Comparison of ENCODE assay signal across 25 cellular contexts in genomic region chr16:84282533-84282932, GRCh38. TPM values are rescaled to one million over a fixed set of nuclear protein-coding genes. Genes with fewer than 3 reads are reported as not detected.
DNase-seq lines count a peak whose midpoint lies in the region; ATAC-seq, FAIRE-seq and TF ChIP-seq lines count a peak whose summit lies in the region.
"Had no signal": no experiment of that assay in that cellular context is flagged by ENCODE, and none has a peak within 500 bp of the region (broad histone marks: within the 10 kb centered on the region; RNA-seq: fewer than 3 reads in every experiment).

No MANE protein-coding gene starts in this region.

- H2BK15ac ChIP-seq in neuronal stem cell (ENCODE audit: low read length): no peak overlapping the region

- no peak overlapping the region for H2BK12ac ChIP-seq in neuronal stem cell (ENCODE audit: low read length)

- no peak overlapping the region for H2AK5ac ChIP-seq in neuronal stem cell (ENCODE audit: low read depth, low read length)

- no peak overlapping the region for H4K8ac ChIP-seq in neuronal stem cell (ENCODE audit: low read depth, low read length)

- no peak for FAIRE-seq in HepG2 (lab: Jason Lieb, UNC)
- no peak for FAIRE-seq in kidney (lab: Jason Lieb, UNC)
- FAIRE-seq: A549, D721Med, GM12878, GM19239 had no signal

- no peak overlapping the region for H2BK5ac ChIP-seq in neuronal stem cell (ENCODE audit: low read length)

- ATAC-seq in HepG2 (no peak), right lobe of liver (no peak), GM21786 (IDR thresholded peaks at IDR 0.05; ENCODE audit: unreplicated experiment) (no peak), HG03378 (IDR thresholded peaks at IDR 0.05; ENCODE audit: unreplicated experiment) (no peak)
- ATAC-seq: A549, GM12878 had no signal

- H3K9me3 ChIP-seq in HepG2 (ENCODE audit: low read length): no peaks in the 10 kb centered on the region
- H3K9me3 ChIP-seq in right lobe of liver: no peaks in the 10 kb centered on the region
- no peaks in the 10 kb centered on the region for H3K9me3 ChIP-seq in kidney (ENCODE audit: control insufficient read depth in 1 of 2, low read length in 2 of 2)
- H3K9me3 ChIP-seq in neuronal stem cell (replicated peaks in 1 of 2; ENCODE audit: control insufficient read depth in 2 of 2, insufficient read depth in 1 of 2, low read depth in 1 of 2, low read length in 2 of 2): no peaks in the 10 kb centered on the region
- H3K9me3 ChIP-seq: A549; BE2C; BLaER1 treated with 17β-estradiol and CSF1 and Interleukin-3, amounts not matched to agents 10 nM and 100 nM had no signal

- H3K9ac ChIP-seq in HepG2 (ENCODE audit: insufficient read depth, low read depth, low read length): no peak overlapping the region
- no peak overlapping the region for H3K9ac ChIP-seq in kidney (ENCODE audit: low read length in 2 of 2)
- no peak overlapping the region for H3K9ac ChIP-seq in neuronal stem cell (ENCODE audit: low read depth, low read length, poor library complexity)
- H3K9ac ChIP-seq: BLaER1 treated with 17β-estradiol and CSF1 and Interleukin-3, amounts not matched to agents 10 nM and 100 nM had no signal

- POLR2A ChIA-PET in HepG2 (lab: Yijun Ruan, JAX): no interaction called here

- no peaks in the 10 kb centered on the region for H3K79me2 ChIP-seq in HepG2 (ENCODE audit: insufficient read depth, low read length)

- no peak overlapping the region for H3K27ac ChIP-seq in HepG2 (ENCODE audit: extremely low read length, insufficient read depth, low read length)
- no peak overlapping the region for H3K27ac ChIP-seq in right lobe of liver
- H3K27ac ChIP-seq in kidney (ENCODE audit: low read depth in 2 of 2, low read length in 2 of 2): no peak overlapping the region
- no peak overlapping the region for H3K27ac ChIP-seq in neuronal stem cell (replicated peaks; ENCODE audit: low read length)
- H3K27ac ChIP-seq: BLaER1 treated with 17β-estradiol and CSF1 and Interleukin-3, amounts not matched to agents 10 nM and 100 nM had no signal

- TF ChIP-seq EP300 in HepG2 (IDR thresholded peaks at IDR 0.05; ENCODE audit: low read depth in 2 of 2, low read length in 2 of 2): no peak
- no peak for TF ChIP-seq EP300 in HepG2 (CRISPR knock-in tag; IDR thresholded peaks at IDR 0.05; ENCODE audit: borderline replicate concordance)

- intact Hi-C loops in HepG2 (cut with micrococcal nuclease; ENCODE audit: unreplicated experiment) (no loop called here), right lobe of liver (cut with DNase I) (no loop called here), kidney (cut with DNase I) (no loop called here)

- no TSS peak for BruUV-seq in HepG2 (replicated peaks; lab: Mats Ljungman, UMichigan)

- H3K36me3 ChIP-seq in HepG2 (replicated peaks in 1 of 2; ENCODE audit: control insufficient read depth in 1 of 2, insufficient read depth in 2 of 2, low read length in 2 of 2) (no peaks in the 10 kb centered on the region), right lobe of liver (no peaks in the 10 kb centered on the region), kidney (ENCODE audit: control insufficient read depth in 1 of 2, insufficient read depth in 2 of 2, low read length in 2 of 2) (no peaks in the 10 kb centered on the region), neuronal stem cell (replicated peaks in 1 of 2; ENCODE audit: control insufficient read depth in 2 of 2, insufficient read depth in 2 of 2, low read length in 2 of 2) (no peaks in the 10 kb centered on the region)
- H3K36me3 ChIP-seq: BE2C; BLaER1 treated with 17β-estradiol and CSF1 and Interleukin-3, amounts not matched to agents 10 nM and 100 nM had no signal

- H3K4me2 ChIP-seq in HepG2 (ENCODE audit: low read depth, low read length) (no peak overlapping the region), neuronal stem cell (ENCODE audit: insufficient read depth, low read length, poor library complexity, severe bottlenecking) (no peak overlapping the region)
- H3K4me2 ChIP-seq: A549; BLaER1 treated with 17β-estradiol and CSF1 and Interleukin-3, amounts not matched to agents 10 nM and 100 nM had no signal

- H2AFZ ChIP-seq in HepG2 (ENCODE audit: low read length) (no peak overlapping the region), neuronal stem cell (ENCODE audit: low read length) (no peak overlapping the region)

- peaks cover 12% of the 10 kb centered on the region for H3K4me1 ChIP-seq in HepG2 (ENCODE audit: insufficient read depth, low read length)
- H3K4me1 ChIP-seq in right lobe of liver: no peaks in the 10 kb centered on the region
- peaks cover 10 to 19% of the 10 kb centered on the region in 2 donors for H3K4me1 ChIP-seq in kidney (ENCODE audit: control insufficient read depth in 1 of 2, insufficient read depth in 1 of 2, low read depth in 1 of 2, low read length in 2 of 2)
- peaks cover 10 to 36% of the 10 kb centered on the region in 2 donors for H3K4me1 ChIP-seq in neuronal stem cell (ENCODE audit: control insufficient read depth in 2 of 2, insufficient read depth in 1 of 2, low read depth in 1 of 2, low read length in 2 of 2)
- H3K4me1 ChIP-seq: BE2C had no signal

- no peak for TF ChIP-seq CTCF in HepG2 (CRISPR knock-in tag; IDR thresholded peaks at IDR 0.05)
- no peak for TF ChIP-seq CTCF in right lobe of liver (IDR thresholded peaks at IDR 0.05)
- no peak for TF ChIP-seq CTCF in kidney (IDR thresholded peaks at IDR 0.05; ENCODE audit: borderline replicate concordance, extremely low read depth, insufficient read depth)

- H3K23ac ChIP-seq in neuronal stem cell (ENCODE audit: low read depth, low read length, poor library complexity): no peak overlapping the region

- 42% methylated on average over 6 of the region's 6 CpGs for WGBS in HepG2 (ENCODE audit: low lambda C conversion rate)
- 70% methylated on average over 5 of the region's 6 CpGs for WGBS in right lobe of liver (ENCODE audit: insufficient coverage, low coverage, low lambda C conversion rate, missing lambda C conversion rate)
- WGBS in neuronal stem cell (ENCODE audit: extremely low coverage in 2 of 2, insufficient read length in 2 of 2, insufficient replicate concordance in 1 of 2), 2 donors: no CpG with 5 or more reads among the region's 6 CpGs

- DNase-seq in HepG2 (ENCODE audit: low spot score) (no peak), right lobe of liver (no peak), kidney (peak; percentile 74), neuronal stem cell (ENCODE audit: low spot score) (no peak)
- DNase-seq: 8988T; ACHN; AML-193; BE2C; CD4-positive, alpha-beta T cell; CD8-positive, alpha-beta memory T cell; DMS 273 treated with DMSO at 0.1 percent for 48 hours; DMS79; EL; GDM1; GOT3; H7; HCEC 1CT had no signal

- no peaks in the 10 kb centered on the region for H4K20me1 ChIP-seq in HepG2 (ENCODE audit: insufficient read depth, low read length)
- H4K20me1 ChIP-seq: BLaER1 treated with 17β-estradiol and CSF1 and Interleukin-3, amounts not matched to agents 10 nM and 100 nM had no signal

- no peak for TF ChIP-seq POLR2A in HepG2 (IDR thresholded peaks at IDR 0.05; ENCODE audit: insufficient read depth in 1 of 2, low read depth in 2 of 2, low read length in 2 of 2)
- no peak for TF ChIP-seq POLR2A in right lobe of liver (IDR thresholded peaks at IDR 0.05)

- no peaks in the 10 kb centered on the region for H3K79me1 ChIP-seq in neuronal stem cell (ENCODE audit: low read depth, low read length)

- H3K14ac ChIP-seq in neuronal stem cell (ENCODE audit: low read length): no peak overlapping the region

- H4K91ac ChIP-seq in neuronal stem cell (ENCODE audit: low read depth, low read length, poor library complexity): no peak overlapping the region

- TF ChIP-seq RAD21 in HepG2 (CRISPR knock-in tag; IDR thresholded peaks at IDR 0.05): no peak

- peaks cover 7 to 53% of the 10 kb centered on the region in 2 experiments; a peak in 4 of 5 replicates for H3K27me3 ChIP-seq in HepG2 (ENCODE audit: control insufficient read depth in 1 of 2, insufficient read depth in 2 of 2, low read length in 2 of 2)
- no peaks in the 10 kb centered on the region for H3K27me3 ChIP-seq in right lobe of liver
- H3K27me3 ChIP-seq in neuronal stem cell (ENCODE audit: control insufficient read depth in 3 of 3, insufficient read depth in 3 of 3, low read depth in 1 of 3, low read length in 3 of 3): peaks cover 0 to 5% (median 5%) of the 10 kb centered on the region in 3 experiments
- H3K27me3 ChIP-seq: BE2C; BLaER1 treated with 17β-estradiol and CSF1 and Interleukin-3, amounts not matched to agents 10 nM and 100 nM had no signal

- no peak overlapping the region for H2BK120ac ChIP-seq in neuronal stem cell (ENCODE audit: low read depth, low read length)

- CTCF ChIA-PET in HepG2 (lab: Yijun Ruan, JAX; ENCODE audit: low intra/inter-chr PET ratio, low total read pairs): interaction anchor here (1.6 kb wide), 1 partner anchor 202 kb away, joined by 3 read pairs; no protein-coding TSS in a partner anchor

- peak overlapping the region; percentile 74 for H3K18ac ChIP-seq in neuronal stem cell (ENCODE audit: low read length)

- no peak overlapping the region for H3K4ac ChIP-seq in neuronal stem cell (ENCODE audit: low read length)

- in situ Hi-C loops in HepG2 (cut with HindIII; ENCODE audit: extremely low pct_ligation_motif_present, low pct_unique_long_range_greater_than_20kb): no loop called here

- no peak overlapping the region for H3K4me3 ChIP-seq in HepG2 (replicated peaks in 1 of 3; ENCODE audit: insufficient read depth in 1 of 3, low read depth in 2 of 3, low read length in 3 of 3)
- no peak overlapping the region for H3K4me3 ChIP-seq in right lobe of liver
- no peak overlapping the region for H3K4me3 ChIP-seq in kidney (ENCODE audit: low read length in 2 of 2)
- no peak overlapping the region for H3K4me3 ChIP-seq in neuronal stem cell (ENCODE audit: low read length in 2 of 2)
- H3K4me3 ChIP-seq: A549; BLaER1 treated with 17β-estradiol and CSF1 and Interleukin-3, amounts not matched to agents 10 nM and 100 nM; GM12878 had no signal

RNA-seq across cellular contexts. Expression of gene WFDC1, which starts 12.1 kb away (rescaled TPM):
- total RNA-seq in HepG2 (2016; rRNA removed; fragmentation: Illumina TruSeq; extraction: Trizol) (not detected in 2 replicates), right lobe of liver (1 to 10 TPM in 4 of 6 experiments, under 1 TPM in 2; 0.64 to 5.0 (median 2.3) TPM), kidney (11.1 TPM)
- not detected in 2 replicates for total RNA-seq in HepG2 (2016; cell fraction: cytosol; rRNA removed; fragmentation: Illumina TruSeq; extraction: Trizol; ENCODE audit: low read depth)
- not detected in 2 replicates for total RNA-seq in HepG2 (2016; cell fraction: insoluble cytoplasmic fraction; rRNA removed; fragmentation: Illumina TruSeq; extraction: Trizol)
- not detected in 2 replicates for total RNA-seq in HepG2 (2016; cell fraction: membrane; rRNA removed; fragmentation: Illumina TruSeq; extraction: Trizol)
- total RNA-seq in HepG2 (2016; cell fraction: nucleus; rRNA removed; fragmentation: Illumina TruSeq; extraction: Trizol): not detected in 2 replicates
- polyA plus RNA-seq in HepG2 (2011; rRNA removed) (not detected in 2 replicates), kidney (ENCODE audit: insufficient read depth, low read depth, low replicate concordance) (34.8 TPM)
- not detected in 2 replicates for polyA plus RNA-seq in HepG2 (2011; cell fraction: cytosol; rRNA removed)
- polyA plus RNA-seq in HepG2 (2011; cell fraction: nucleus; rRNA removed): not detected in 2 replicates
- not detected in 2 replicates for polyA plus RNA-seq in HepG2 (2012)
- not detected in 2 replicates for polyA plus RNA-seq in HepG2 (2016; cell fraction: cytosol; fragmentation: Illumina TruSeq; extraction: Trizol; ENCODE audit: low read depth)
- polyA plus RNA-seq in HepG2 (2016; cell fraction: insoluble cytoplasmic fraction; fragmentation: Illumina TruSeq; extraction: Trizol; ENCODE audit: low read depth): not detected in 2 replicates
- polyA plus RNA-seq in HepG2 (2016; cell fraction: membrane; fragmentation: Illumina TruSeq; extraction: Trizol; ENCODE audit: low read depth): not detected in 2 replicates
- not detected in 2 replicates for polyA plus RNA-seq in HepG2 (2016; cell fraction: nucleus; fragmentation: Illumina TruSeq; extraction: Trizol; ENCODE audit: insufficient read depth, low read depth)
- polyA minus RNA-seq in HepG2 (2011; rRNA and poly(A)+ RNA removed; ENCODE audit: low replicate concordance): 0.05 TPM in 1 of 2 replicates, not detected in the other
- polyA minus RNA-seq in HepG2 (2011; cell fraction: cytosol; rRNA and poly(A)+ RNA removed): not detected in 2 replicates
- not detected in 2 replicates for polyA minus RNA-seq in HepG2 (2011; cell fraction: nucleus; rRNA and poly(A)+ RNA removed)
- 0.13 TPM for polyA plus RNA-seq in neuronal stem cell (2013, experiment 1 of 2)
- 0.14 TPM for polyA plus RNA-seq in neuronal stem cell (2013, experiment 2 of 2)
- total RNA-seq: CD4-positive, alpha-beta T cell; CD8-positive, alpha-beta memory T cell; GM12878 had no signal
- polyA plus RNA-seq: A549; CD14-positive monocyte; CD8-positive, alpha-beta memory T cell; GM12878 had no signal

RNA-seq across cellular contexts. Expression of gene KCNG4, which starts 42.7 kb away (rescaled TPM):
- total RNA-seq in HepG2 (2016; rRNA removed; fragmentation: Illumina TruSeq; extraction: Trizol) (not detected in 2 replicates), right lobe of liver (not detected), kidney (not detected)
- total RNA-seq in HepG2 (2016; cell fraction: cytosol; rRNA removed; fragmentation: Illumina TruSeq; extraction: Trizol; ENCODE audit: low read depth): not detected in 2 replicates
- total RNA-seq in HepG2 (2016; cell fraction: insoluble cytoplasmic fraction; rRNA removed; fragmentation: Illumina TruSeq; extraction: Trizol): not detected in 2 replicates
- total RNA-seq in HepG2 (2016; cell fraction: membrane; rRNA removed; fragmentation: Illumina TruSeq; extraction: Trizol): not detected in 2 replicates
- not detected in 2 replicates for total RNA-seq in HepG2 (2016; cell fraction: nucleus; rRNA removed; fragmentation: Illumina TruSeq; extraction: Trizol)
- polyA plus RNA-seq in HepG2 (2011; rRNA removed) (not detected in 2 replicates), kidney (ENCODE audit: insufficient read depth, low read depth, low replicate concordance) (not detected)
- not detected in 2 replicates for polyA plus RNA-seq in HepG2 (2011; cell fraction: cytosol; rRNA removed)
- not detected in 2 replicates for polyA plus RNA-seq in HepG2 (2011; cell fraction: nucleus; rRNA removed)
- not detected in 2 replicates for polyA plus RNA-seq in HepG2 (2012)
- polyA plus RNA-seq in HepG2 (2016; cell fraction: cytosol; fragmentation: Illumina TruSeq; extraction: Trizol; ENCODE audit: low read depth): not detected in 2 replicates
- polyA plus RNA-seq in HepG2 (2016; cell fraction: insoluble cytoplasmic fraction; fragmentation: Illumina TruSeq; extraction: Trizol; ENCODE audit: low read depth): not detected in 2 replicates
- not detected in 2 replicates for polyA plus RNA-seq in HepG2 (2016; cell fraction: membrane; fragmentation: Illumina TruSeq; extraction: Trizol; ENCODE audit: low read depth)
- not detected in 2 replicates for polyA plus RNA-seq in HepG2 (2016; cell fraction: nucleus; fragmentation: Illumina TruSeq; extraction: Trizol; ENCODE audit: insufficient read depth, low read depth)
- polyA minus RNA-seq in HepG2 (2011; rRNA and poly(A)+ RNA removed; ENCODE audit: low replicate concordance): 0.02 TPM in 1 of 2 replicates, not detected in the other
- polyA minus RNA-seq in HepG2 (2011; cell fraction: cytosol; rRNA and poly(A)+ RNA removed): not detected in 2 replicates
- polyA minus RNA-seq in HepG2 (2011; cell fraction: nucleus; rRNA and poly(A)+ RNA removed): not detected in 2 replicates
- not detected for polyA plus RNA-seq in neuronal stem cell (2013, experiment 1 of 2)
- polyA plus RNA-seq in neuronal stem cell (2013, experiment 2 of 2): not detected
- total RNA-seq: CD4-positive, alpha-beta T cell; CD8-positive, alpha-beta memory T cell; GM12878; H7 had no signal
- polyA plus RNA-seq: A549; CD14-positive monocyte; CD8-positive, alpha-beta memory T cell; GM12878 had no signal
